ENCODE assay signal across 16 cellular contexts in genomic region chr6:166029506-166029905, GRCh38.
DNase-seq lines count a peak whose midpoint lies in the region; ATAC-seq lines count a peak whose summit lies in the region.
"Had no signal": no experiment of that assay in that cellular context is flagged by ENCODE, and none has a peak within 500 bp of the region (broad histone marks: within the 10 kb centered on the region; RNA-seq: fewer than 3 reads in every experiment).

No MANE protein-coding gene starts in this region.

- H3K27me3 Mint-ChIP-seq in immature natural killer cell (ENCODE audit: low read depth in 3 of 3), result peaks cover 0 to 2% (median 0%) of the 10 kb centered on the region in 3 donors
- H3K27me3 Mint-ChIP-seq: CD8-positive, alpha-beta memory T cell; dendritic cell treated with granulocyte-macrophage colony-stimulating factor and Interleukin-4, amounts not matched to agents 40 ng/mL and 50 ng/mL, for 4 days had no signal

- no peaks in the 10 kb centered on the region for H3K9me3 Mint-ChIP-seq in immature natural killer cell
- H3K9me3 Mint-ChIP-seq: CD8-positive, alpha-beta memory T cell; dendritic cell treated with granulocyte-macrophage colony-stimulating factor and Interleukin-4, amounts not matched to agents 40 ng/mL and 50 ng/mL, for 4 days; memory B cell had no signal

- ATAC-seq in GM18520 (IDR thresholded peaks at IDR 0.05; ENCODE audit: unreplicated experiment) (peak; percentile 77), GM21390 (IDR thresholded peaks at IDR 0.05; ENCODE audit: unreplicated experiment) (peak; percentile 57), HG03565 (IDR thresholded peaks at IDR 0.05; ENCODE audit: unreplicated experiment) (peak; percentile 61)

- peak; percentile 30 for DNase-seq in glomerular visceral epithelial cell (ENCODE audit: extremely low spot score)
- DNase-seq in inferior parietal cortex (ENCODE audit: extremely low spot score), result no peak
- no peak for DNase-seq in immature natural killer cell
- no peak for DNase-seq in NCI-H2196 treated with DMSO at 0.1 percent for 48 hours (lab: John Stamatoyannopoulos, UW; ENCODE audit: unreplicated experiment)
- DNase-seq: CD8-positive, alpha-beta memory T cell; GDM1; NCI-H1436; NCI-H526 treated with DMSO at 0.1 percent for 48 hours; SIG-M5; sigmoid colon had no signal

- H3K36me3 Mint-ChIP-seq in immature natural killer cell, result no peaks in the 10 kb centered on the region
- H3K36me3 Mint-ChIP-seq: CD8-positive, alpha-beta memory T cell; memory B cell; neural progenitor cell had no signal

- H3K4me1 Mint-ChIP-seq in immature natural killer cell, result no peaks in the 10 kb centered on the region
- H3K4me1 Mint-ChIP-seq: CD8-positive, alpha-beta memory T cell; memory B cell; neural progenitor cell had no signal

- H3K4me3 Mint-ChIP-seq in immature natural killer cell, result no peak overlapping the region
- H3K4me3 Mint-ChIP-seq: CD8-positive, alpha-beta memory T cell; dendritic cell treated with granulocyte-macrophage colony-stimulating factor and Interleukin-4, amounts not matched to agents 40 ng/mL and 50 ng/mL, for 4 days; memory B cell; neural progenitor cell had no signal

- H3K27ac Mint-ChIP-seq in immature natural killer cell, result no peak overlapping the region
- H3K27ac Mint-ChIP-seq: CD8-positive, alpha-beta memory T cell; dendritic cell treated with granulocyte-macrophage colony-stimulating factor and Interleukin-4, amounts not matched to agents 40 ng/mL and 50 ng/mL, for 4 days; memory B cell; neural progenitor cell had no signal
